ENCODE assay signal across 9 cellular contexts in genomic region chr12:98725481-98726247, GRCh38.
A peak's percentile ranks its signal among the peaks of the same experiment; 100 is the strongest.
DNase-seq lines count a peak whose midpoint lies in the region; ATAC-seq and TF ChIP-seq lines count a peak whose summit lies in the region.
"Had no signal": no experiment of that assay in that cellular context is flagged by ENCODE, and none has a peak within 500 bp of the region (broad histone marks: within the 10 kb centered on the region; RNA-seq: fewer than 3 reads in every experiment).

No MANE protein-coding gene starts in this region.

- whole genome bisulfite sequencing in mesodermal cell (ENCODE audit: insufficient coverage in 2 of 2), 2 experiments, result 44 to 63% methylated on average over 4 to 5 of the region's 5 CpGs

- H3K4me1 Mint-ChIP-seq in activated T-cell treated with anti-CD3 and anti-CD28 coated beads, Interleukin-2, amount 50 U/mL, for 4 hours (ENCODE audit: low read depth), result no peaks in the 10 kb centered on the region

- H3K9me3 ChIP-seq in colonic mucosa, result no peaks in the 10 kb centered on the region
- H3K9me3 ChIP-seq in mesodermal cell (ENCODE audit: control insufficient read depth, low read length), result no peaks in the 10 kb centered on the region

- no peaks in the 10 kb centered on the region for H3K27me3 Mint-ChIP-seq in activated T-cell treated with anti-CD3 and anti-CD28 coated beads, Interleukin-2, amount 50 U/mL, for 4 hours (ENCODE audit: low read depth)

- no peak overlapping the region for H3K4me3 ChIP-seq in colonic mucosa
- H3K4me3 ChIP-seq in mesodermal cell (ENCODE audit: extremely low read depth, insufficient read depth, low read length, poor library complexity, severe bottlenecking), result no peak overlapping the region
- H3K4me3 ChIP-seq: lung had no signal

- peak; percentile 29 for TF ChIP-seq CTCF in colonic mucosa (IDR thresholded peaks at IDR 0.05)

- in situ Hi-C loops in SK-MEL-5 (cut with HindIII; ENCODE audit: low pct_unique_long_range_greater_than_20kb, low sequenced_read_pairs), result loop anchor here (25.0 kb wide), 1 partner anchor 212 kb away; no protein-coding TSS in a partner anchor

- no peaks in the 10 kb centered on the region for H3K27me3 ChIP-seq in colonic mucosa

- DNase-seq in activated T-cell treated with anti-CD3 and anti-CD28 coated beads, Interleukin-2, amount 50 U/mL, for 4 hours, result no peak
- DNase-seq in activated T-cell treated with anti-CD3 and anti-CD28 coated beads for 4 hours (no peak), HuH-7.5 (ENCODE audit: low spot score) (peak; percentile 39), SK-MEL-5 (ENCODE audit: low read depth, low spot score) (peak; percentile 82), colonic mucosa (no peak)
- DNase-seq in central memory CD4-positive, alpha-beta T cell, result no peak

- intact Hi-C loops in colonic mucosa (cut with DNase I), result loop anchor here (10.0 kb wide), 1 partner anchor 269 kb away; no protein-coding TSS in a partner anchor

- H3K4me1 ChIP-seq in colonic mucosa (no peaks in the 10 kb centered on the region), mesodermal cell (ENCODE audit: control insufficient read depth, insufficient read depth, low read length, poor library complexity, severe bottlenecking) (peaks cover 12% of the 10 kb centered on the region)

- no peak overlapping the region for H3K9ac ChIP-seq in colonic mucosa (ENCODE audit: low read depth in 2 of 2, low read length in 2 of 2)

- H3K27ac ChIP-seq in colonic mucosa, result no peak overlapping the region
- H3K27ac ChIP-seq in mesodermal cell (ENCODE audit: low read depth, low read length, severe bottlenecking), result peak overlapping the region; percentile 37

- H3K9me3 Mint-ChIP-seq in activated T-cell treated with anti-CD3 and anti-CD28 coated beads, Interleukin-2, amount 50 U/mL, for 4 hours, result no peaks in the 10 kb centered on the region

- peaks cover 35% of the 10 kb centered on the region for H3K36me3 Mint-ChIP-seq in activated T-cell treated with anti-CD3 and anti-CD28 coated beads, Interleukin-2, amount 50 U/mL, for 4 hours (ENCODE audit: insufficient read depth)

- H3K36me3 ChIP-seq in colonic mucosa (no peaks in the 10 kb centered on the region), mesodermal cell (ENCODE audit: control insufficient read depth, insufficient read depth, low read length) (peaks cover 75% of the 10 kb centered on the region)

- H3K4me3 Mint-ChIP-seq in activated T-cell treated with anti-CD3 and anti-CD28 coated beads, Interleukin-2, amount 50 U/mL, for 4 hours, result no peak overlapping the region

- ATAC-seq in activated T-cell treated with anti-CD3 and anti-CD28 coated beads, Interleukin-2, amount 50 U/mL, for 4 hours, result peak; percentile 32 to 66
- ATAC-seq in GM21723 (IDR thresholded peaks at IDR 0.05; ENCODE audit: unreplicated experiment), result peak; percentile 92

Comparison
In these comparisons a context has a peak if more than half of its experiments do, and no peak if none do; other contexts are left out.
1. DNase-seq: peak in HuH-7.5 (single experiment) and SK-MEL-5 (single experiment); none in activated T-cell treated with anti-CD3 and anti-CD28 coated beads, Interleukin-2, amount 50 U/mL, for 4 hours (single experiment), activated T-cell treated with anti-CD3 and anti-CD28 coated beads for 4 hours (single experiment), colonic mucosa (single experiment) and central memory CD4-positive, alpha-beta T cell (single experiment).